ENCODE assay signal across 15 cellular contexts in the genomic region with DNA sequence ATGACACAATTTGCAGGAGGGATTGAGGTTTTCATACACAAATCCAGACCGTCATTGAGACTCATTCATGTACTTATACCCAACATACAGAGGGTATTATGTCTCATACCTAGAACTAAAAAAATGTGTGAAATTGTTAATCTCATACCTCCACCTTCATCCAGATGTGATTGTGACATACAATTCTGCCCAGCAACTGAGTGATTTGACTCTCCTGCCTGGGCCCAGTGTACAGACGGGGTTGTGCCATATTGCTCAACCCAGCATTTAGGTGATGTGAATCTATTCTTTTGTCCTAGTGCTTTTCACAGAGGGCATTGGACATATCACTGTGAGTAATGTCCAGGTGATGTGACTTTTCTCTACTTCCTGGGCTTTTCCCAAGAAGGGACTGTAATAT.
"Had no signal": no experiment of that assay in that cellular context is flagged by ENCODE, and none has a peak within 500 bp of the region (broad histone marks: within the 10 kb centered on the region; RNA-seq: fewer than 3 reads in every experiment).

No MANE protein-coding gene starts in this region.

- H3K27me3 Mint-ChIP-seq: memory B cell had no signal

- DNase-seq: cerebellar nuclear complex; effector CD4-positive, alpha-beta T cell; heart right ventricle; left ventricle myocardium superior; stimulated activated CD4-positive, alpha-beta T cell treated with anti-CD3 and anti-CD28 coated beads, Interleukin-2, amount 100 ng/mL, for 48 hours; upper lobe of right lung had no signal

- H3K36me3 ChIP-seq: esophagus muscularis mucosa, prostate gland, right atrium auricular region, SJSA1, thoracic aorta, upper lobe of right lung had no signal

- H3K27ac ChIP-seq: esophagus muscularis mucosa, heart right ventricle, prostate gland, right atrium auricular region, SJSA1, thoracic aorta, upper lobe of right lung, VCaP had no signal

- H3K9me3 Mint-ChIP-seq: memory B cell had no signal

- ATAC-seq: heart right ventricle, left ventricle myocardium superior, upper lobe of right lung had no signal

- H3K4me3 ChIP-seq: esophagus muscularis mucosa, heart right ventricle, prostate gland, right atrium auricular region, SJSA1, thoracic aorta, upper lobe of right lung had no signal

- H3K9me3 ChIP-seq: esophagus muscularis mucosa, heart right ventricle, prostate gland, right atrium auricular region, SJSA1, thoracic aorta, upper lobe of right lung had no signal

- H3K4me1 ChIP-seq: esophagus muscularis mucosa, heart right ventricle, prostate gland, right atrium auricular region, SJSA1, upper lobe of right lung had no signal

- H3K4me3 Mint-ChIP-seq: activated T-helper 1 cell treated with anti-CD3 and anti-CD28 coated beads, Interleukin-12 subunit alpha, Interleukin-12 subunit beta, Interleukin-2, Interleukin-4 antibody, amounts not matched to agents 30 ng/mL and 10 ng/mL and 1 ng/mL, durations not matched to agents 14 hours and 24 hours and 36 hours; memory B cell; T-helper 1 cell treated with Interleukin-12 subunit alpha and Interleukin-12 subunit beta and Interleukin-4 antibody, amounts not matched to agents 30 μg/mL and 1 μg/mL, for 36 hours had no signal

- H3K27ac Mint-ChIP-seq: activated T-helper 1 cell treated with anti-CD3 and anti-CD28 coated beads, Interleukin-12 subunit alpha, Interleukin-12 subunit beta, Interleukin-2, Interleukin-4 antibody, amounts not matched to agents 30 ng/mL and 10 ng/mL and 1 ng/mL, durations not matched to agents 14 hours and 24 hours and 36 hours; memory B cell; T-helper 1 cell treated with Interleukin-12 subunit alpha and Interleukin-12 subunit beta and Interleukin-4 antibody, amounts not matched to agents 30 μg/mL and 1 μg/mL, for 36 hours had no signal

- H3K27me3 ChIP-seq: esophagus muscularis mucosa, heart right ventricle, right atrium auricular region, SJSA1, upper lobe of right lung had no signal
